ENCODE assay signal across 1 cellular context in genomic region chr12:8028267-8028666, GRCh38.
TF ChIP-seq lines count a peak whose summit lies in the region.

No MANE protein-coding gene starts in this region.

TF ChIP-seq in HCT116, 20 proteins besides CTCF, POLR2A, EP300 and RAD21:
- no peak for TF ChIP-seq SP1 (IDR thresholded peaks at IDR 0.05; ENCODE audit: low read depth)
- TF ChIP-seq ZNF274 (IDR thresholded peaks at IDR 0.05; ENCODE audit: low read depth, low read length) = no peak
- no peak for TF ChIP-seq ZFX (IDR thresholded peaks at IDR 0.05)
- no peak for TF ChIP-seq YY1 (IDR thresholded peaks at IDR 0.05; ENCODE audit: extremely low read depth, insufficient replicate concordance, low read depth, low read length)
